ENCODE assay signal across 29 cellular contexts in genomic region chr3:22210693-22211092, GRCh38.
"Had no signal": no experiment of that assay in that cellular context is flagged by ENCODE, and none has a peak within 500 bp of the region (broad histone marks: within the 10 kb centered on the region; RNA-seq: fewer than 3 reads in every experiment).

No MANE protein-coding gene starts in this region.

- H3K4me3 Mint-ChIP-seq: dendritic cell treated with granulocyte-macrophage colony-stimulating factor and Interleukin-4, amounts not matched to agents 40 ng/mL and 50 ng/mL, for 4 days; effector memory CD8-positive, alpha-beta T cell; endodermal cell had no signal

- H3K4me1 ChIP-seq: colonic mucosa, esophagus muscularis mucosa, esophagus squamous epithelium, foreskin keratinocyte, gastrocnemius medialis, gastroesophageal sphincter, heart left ventricle, heart right ventricle had no signal

- DNase-seq: colonic mucosa; cortex of kidney; dermis blood vessel endothelial cell; dorsolateral prefrontal cortex; effector CD4-positive, alpha-beta T cell; effector CD8-positive, alpha-beta T cell; effector memory CD4-positive, alpha-beta T cell; effector memory CD8-positive, alpha-beta T cell; endodermal cell; erythroblast; esophagus squamous epithelium; foreskin fibroblast; foreskin keratinocyte; foreskin melanocyte; gastrocnemius medialis; glutamatergic neuron; head of caudate nucleus; heart left ventricle; heart right ventricle had no signal

- ATAC-seq: effector memory CD8-positive, alpha-beta T cell; esophagus mucosa; foreskin keratinocyte; gastrocnemius medialis; gastroesophageal sphincter; heart left ventricle; heart right ventricle had no signal

- H3K36me3 ChIP-seq: colonic mucosa, esophagus muscularis mucosa, esophagus squamous epithelium, gastrocnemius medialis, gastroesophageal sphincter, heart left ventricle, heart right ventricle had no signal

- H3K4me3 ChIP-seq: colonic mucosa, coronary artery, dorsolateral prefrontal cortex, esophagus muscularis mucosa, esophagus squamous epithelium, gastrocnemius medialis, gastroesophageal sphincter, heart left ventricle, heart right ventricle had no signal

- H3K27ac ChIP-seq: colonic mucosa, coronary artery, dorsolateral prefrontal cortex, epithelial cell of prostate, esophagus muscularis mucosa, esophagus squamous epithelium, foreskin keratinocyte, gastrocnemius medialis, gastroesophageal sphincter, heart left ventricle, heart right ventricle had no signal

- H3K27me3 ChIP-seq: colonic mucosa, dorsolateral prefrontal cortex, esophagus muscularis mucosa, esophagus squamous epithelium, foreskin keratinocyte, gastrocnemius medialis, gastroesophageal sphincter, heart left ventricle had no signal

- H3K9me3 Mint-ChIP-seq: dendritic cell treated with granulocyte-macrophage colony-stimulating factor and Interleukin-4, amounts not matched to agents 40 ng/mL and 50 ng/mL, for 4 days had no signal

- H3K27ac Mint-ChIP-seq: dendritic cell treated with granulocyte-macrophage colony-stimulating factor and Interleukin-4, amounts not matched to agents 40 ng/mL and 50 ng/mL, for 4 days; effector memory CD8-positive, alpha-beta T cell; endodermal cell had no signal

- H3K27me3 Mint-ChIP-seq: dendritic cell treated with granulocyte-macrophage colony-stimulating factor and Interleukin-4, amounts not matched to agents 40 ng/mL and 50 ng/mL, for 4 days; effector memory CD8-positive, alpha-beta T cell had no signal

- H3K9me3 ChIP-seq: colonic mucosa, esophagus muscularis mucosa, esophagus squamous epithelium, gastrocnemius medialis, gastroesophageal sphincter, heart left ventricle had no signal

- FAIRE-seq: colon, endometrium, endothelial cell of umbilical vein, frontal cortex had no signal

- H3K4me1 Mint-ChIP-seq: endodermal cell had no signal
